In the genomic region with DNA sequence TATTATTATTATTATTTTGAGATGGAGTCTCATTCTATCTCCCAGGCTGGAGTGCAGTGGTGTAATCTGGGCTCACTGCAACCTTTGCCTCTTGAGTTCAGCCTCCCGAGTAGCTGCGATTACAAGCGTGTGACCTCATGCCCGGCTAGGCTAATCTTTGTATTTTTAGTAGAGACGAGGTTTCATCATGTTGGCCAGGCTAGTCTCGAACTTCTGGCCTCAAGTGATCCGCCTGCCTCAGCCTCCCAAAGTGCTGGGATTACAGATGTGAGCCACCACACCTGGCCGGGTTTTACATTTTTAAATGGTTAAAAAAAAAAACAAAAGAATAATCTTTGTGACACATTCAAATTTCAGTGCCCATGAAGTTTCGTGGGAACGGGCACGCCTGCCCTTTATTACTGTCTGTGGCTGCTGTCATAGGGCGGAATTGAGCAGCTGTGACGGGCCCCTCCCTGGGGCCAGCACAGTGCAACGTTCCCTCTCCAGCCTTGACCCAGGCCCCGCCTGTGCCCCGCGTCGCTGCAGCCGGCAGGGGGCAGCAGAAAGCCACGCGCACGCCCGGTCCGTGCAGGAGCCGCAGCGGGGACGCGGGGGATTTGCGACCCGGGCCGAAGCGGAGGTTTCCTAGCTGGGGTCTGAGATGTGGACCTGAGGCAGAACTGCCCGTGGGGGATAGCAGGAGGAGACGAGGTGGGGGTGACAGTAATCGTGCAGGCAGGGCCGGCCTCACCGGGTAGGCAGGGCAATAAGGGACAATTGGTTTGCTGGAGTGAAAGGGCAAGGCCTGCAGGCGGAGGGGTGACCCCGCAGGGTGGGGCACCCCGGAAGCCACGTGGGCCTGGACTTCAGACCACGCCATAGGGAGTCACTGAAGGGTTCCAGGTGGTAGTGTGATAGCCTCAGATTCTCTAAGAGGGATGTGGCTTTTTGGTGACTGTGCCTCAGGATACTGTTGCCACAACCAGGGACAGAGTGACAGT, we compare ENCODE assay signal across 1 cellular context.
A peak's percentile ranks its signal among the peaks of the same experiment; 100 is the strongest.
TF ChIP-seq lines count a peak whose summit lies in the region.

No MANE protein-coding gene starts in this region.

TF ChIP-seq in K562, 482 proteins besides CTCF, POLR2A, EP300 and RAD21 (continued from another document and continues in another):
- TF ChIP-seq, protein P1, sequence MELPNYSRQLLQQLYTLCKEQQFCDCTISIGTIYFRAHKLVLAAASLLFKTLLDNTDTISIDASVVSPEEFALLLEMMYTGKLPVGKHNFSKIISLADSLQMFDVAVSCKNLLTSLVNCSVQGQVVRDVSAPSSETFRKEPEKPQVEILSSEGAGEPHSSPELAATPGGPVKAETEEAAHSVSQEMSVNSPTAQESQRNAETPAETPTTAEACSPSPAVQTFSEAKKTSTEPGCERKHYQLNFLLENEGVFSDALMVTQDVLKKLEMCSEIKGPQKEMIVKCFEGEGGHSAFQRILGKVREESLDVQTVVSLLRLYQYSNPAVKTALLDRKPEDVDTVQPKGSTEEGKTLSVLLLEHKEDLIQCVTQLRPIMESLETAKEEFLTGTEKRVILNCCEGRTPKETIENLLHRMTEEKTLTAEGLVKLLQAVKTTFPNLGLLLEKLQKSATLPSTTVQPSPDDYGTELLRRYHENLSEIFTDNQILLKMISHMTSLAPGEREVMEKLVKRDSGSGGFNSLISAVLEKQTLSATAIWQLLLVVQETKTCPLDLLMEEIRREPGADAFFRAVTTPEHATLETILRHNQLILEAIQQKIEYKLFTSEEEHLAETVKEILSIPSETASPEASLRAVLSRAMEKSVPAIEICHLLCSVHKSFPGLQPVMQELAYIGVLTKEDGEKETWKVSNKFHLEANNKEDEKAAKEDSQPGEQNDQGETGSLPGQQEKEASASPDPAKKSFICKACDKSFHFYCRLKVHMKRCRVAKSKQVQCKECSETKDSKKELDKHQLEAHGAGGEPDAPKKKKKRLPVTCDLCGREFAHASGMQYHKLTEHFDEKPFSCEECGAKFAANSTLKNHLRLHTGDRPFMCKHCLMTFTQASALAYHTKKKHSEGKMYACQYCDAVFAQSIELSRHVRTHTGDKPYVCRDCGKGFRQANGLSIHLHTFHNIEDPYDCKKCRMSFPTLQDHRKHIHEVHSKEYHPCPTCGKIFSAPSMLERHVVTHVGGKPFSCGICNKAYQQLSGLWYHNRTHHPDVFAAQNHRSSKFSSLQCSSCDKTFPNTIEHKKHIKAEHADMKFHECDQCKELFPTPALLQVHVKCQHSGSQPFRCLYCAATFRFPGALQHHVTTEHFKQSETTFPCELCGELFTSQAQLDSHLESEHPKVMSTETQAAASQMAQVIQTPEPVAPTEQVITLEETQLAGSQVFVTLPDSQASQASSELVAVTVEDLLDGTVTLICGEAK (IDR thresholded peaks at IDR 0.05): peak; percentile 55
- TF ChIP-seq, protein P1 (CRISPR knock-in tag; IDR thresholded peaks at IDR 0.05): no peak
- TF ChIP-seq, protein P2, sequence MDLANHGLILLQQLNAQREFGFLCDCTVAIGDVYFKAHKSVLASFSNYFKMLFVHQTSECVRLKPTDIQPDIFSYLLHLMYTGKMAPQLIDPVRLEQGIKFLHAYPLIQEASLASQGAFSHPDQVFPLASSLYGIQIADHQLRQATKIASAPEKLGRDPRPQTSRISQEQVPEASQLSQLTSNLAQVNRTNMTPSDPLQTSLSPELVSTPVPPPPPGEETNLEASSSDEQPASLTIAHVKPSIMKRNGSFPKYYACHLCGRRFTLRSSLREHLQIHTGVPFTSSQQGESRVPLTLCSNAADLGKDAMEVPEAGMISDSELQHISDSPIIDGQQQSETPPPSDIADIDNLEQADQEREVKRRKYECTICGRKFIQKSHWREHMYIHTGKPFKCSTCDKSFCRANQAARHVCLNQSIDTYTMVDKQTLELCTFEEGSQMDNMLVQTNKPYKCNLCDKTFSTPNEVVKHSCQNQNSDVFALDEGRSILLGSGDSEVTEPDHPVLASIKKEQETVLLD (IDR thresholded peaks at IDR 0.05): peak; percentile 85
- peak; percentile 73 for TF ChIP-seq ZKSCAN1 (IDR thresholded peaks at IDR 0.05; ENCODE audit: low read depth, low read length)
- peak; percentile 88 for TF ChIP-seq BRD9 (IDR thresholded peaks at IDR 0.05; ENCODE audit: low read depth, partially characterized antibody)
- TF ChIP-seq, protein P3, sequence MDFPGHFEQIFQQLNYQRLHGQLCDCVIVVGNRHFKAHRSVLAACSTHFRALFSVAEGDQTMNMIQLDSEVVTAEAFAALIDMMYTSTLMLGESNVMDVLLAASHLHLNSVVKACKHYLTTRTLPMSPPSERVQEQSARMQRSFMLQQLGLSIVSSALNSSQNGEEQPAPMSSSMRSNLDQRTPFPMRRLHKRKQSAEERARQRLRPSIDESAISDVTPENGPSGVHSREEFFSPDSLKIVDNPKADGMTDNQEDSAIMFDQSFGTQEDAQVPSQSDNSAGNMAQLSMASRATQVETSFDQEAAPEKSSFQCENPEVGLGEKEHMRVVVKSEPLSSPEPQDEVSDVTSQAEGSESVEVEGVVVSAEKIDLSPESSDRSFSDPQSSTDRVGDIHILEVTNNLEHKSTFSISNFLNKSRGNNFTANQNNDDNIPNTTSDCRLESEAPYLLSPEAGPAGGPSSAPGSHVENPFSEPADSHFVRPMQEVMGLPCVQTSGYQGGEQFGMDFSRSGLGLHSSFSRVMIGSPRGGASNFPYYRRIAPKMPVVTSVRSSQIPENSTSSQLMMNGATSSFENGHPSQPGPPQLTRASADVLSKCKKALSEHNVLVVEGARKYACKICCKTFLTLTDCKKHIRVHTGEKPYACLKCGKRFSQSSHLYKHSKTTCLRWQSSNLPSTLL (IDR thresholded peaks at IDR 0.05): no peak
- peak; percentile 65; the same call in 1 of the 2 replicates for TF ChIP-seq HNRNPL (IDR thresholded peaks at IDR 0.05; ENCODE audit: low read depth, low read length)
- 0 out of 2 replicates have a peak, but pooled peaks have one; percentile 50 for TF ChIP-seq ZNF76 (CRISPR knock-in tag; IDR thresholded peaks at IDR 0.05; ENCODE audit: borderline replicate concordance)
- peak; percentile 73; the same call in 1 of the 2 replicates for TF ChIP-seq KAT7 (CRISPR knock-in tag; IDR thresholded peaks at IDR 0.05; ENCODE audit: borderline replicate concordance)
- peak; percentile 67 to 77 for TF ChIP-seq NRF1 (conservative IDR thresholded peaks at IDR 0.05 in 1 of 2, IDR thresholded peaks at IDR 0.05 in 1 of 2)
- TF ChIP-seq, protein P4, sequence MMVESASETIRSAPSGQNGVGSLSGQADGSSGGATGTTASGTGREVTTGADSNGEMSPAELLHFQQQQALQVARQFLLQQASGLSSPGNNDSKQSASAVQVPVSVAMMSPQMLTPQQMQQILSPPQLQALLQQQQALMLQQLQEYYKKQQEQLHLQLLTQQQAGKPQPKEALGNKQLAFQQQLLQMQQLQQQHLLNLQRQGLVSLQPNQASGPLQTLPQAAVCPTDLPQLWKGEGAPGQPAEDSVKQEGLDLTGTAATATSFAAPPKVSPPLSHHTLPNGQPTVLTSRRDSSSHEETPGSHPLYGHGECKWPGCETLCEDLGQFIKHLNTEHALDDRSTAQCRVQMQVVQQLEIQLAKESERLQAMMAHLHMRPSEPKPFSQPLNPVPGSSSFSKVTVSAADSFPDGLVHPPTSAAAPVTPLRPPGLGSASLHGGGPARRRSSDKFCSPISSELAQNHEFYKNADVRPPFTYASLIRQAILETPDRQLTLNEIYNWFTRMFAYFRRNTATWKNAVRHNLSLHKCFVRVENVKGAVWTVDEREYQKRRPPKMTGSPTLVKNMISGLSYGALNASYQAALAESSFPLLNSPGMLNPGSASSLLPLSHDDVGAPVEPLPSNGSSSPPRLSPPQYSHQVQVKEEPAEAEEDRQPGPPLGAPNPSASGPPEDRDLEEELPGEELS (CRISPR knock-in tag; IDR thresholded peaks at IDR 0.05; ENCODE audit: borderline replicate concordance): peak; percentile 74; the same call in 1 of the 2 replicates
- TF ChIP-seq MAZ (CRISPR knock-in tag; conservative IDR thresholded peaks at IDR 0.05 in 1 of 2, IDR thresholded peaks at IDR 0.05 in 1 of 2): peak; percentile 95 to 96
- TF ChIP-seq, protein P5, sequence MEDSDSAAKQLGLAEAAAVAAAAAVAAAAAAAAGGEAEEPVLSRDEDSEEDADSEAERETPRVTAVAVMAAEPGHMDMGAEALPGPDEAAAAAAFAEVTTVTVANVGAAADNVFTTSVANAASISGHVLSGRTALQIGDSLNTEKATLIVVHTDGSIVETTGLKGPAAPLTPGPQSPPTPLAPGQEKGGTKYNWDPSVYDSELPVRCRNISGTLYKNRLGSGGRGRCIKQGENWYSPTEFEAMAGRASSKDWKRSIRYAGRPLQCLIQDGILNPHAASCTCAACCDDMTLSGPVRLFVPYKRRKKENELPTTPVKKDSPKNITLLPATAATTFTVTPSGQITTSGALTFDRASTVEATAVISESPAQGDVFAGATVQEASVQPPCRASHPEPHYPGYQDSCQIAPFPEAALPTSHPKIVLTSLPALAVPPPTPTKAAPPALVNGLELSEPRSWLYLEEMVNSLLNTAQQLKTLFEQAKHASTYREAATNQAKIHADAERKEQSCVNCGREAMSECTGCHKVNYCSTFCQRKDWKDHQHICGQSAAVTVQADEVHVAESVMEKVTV (CRISPR knock-in tag; IDR thresholded peaks at IDR 0.05): peak; percentile 98
- TF ChIP-seq LCOR (CRISPR knock-in tag; IDR thresholded peaks at IDR 0.05): peak; percentile 96
- TF ChIP-seq, protein P6, sequence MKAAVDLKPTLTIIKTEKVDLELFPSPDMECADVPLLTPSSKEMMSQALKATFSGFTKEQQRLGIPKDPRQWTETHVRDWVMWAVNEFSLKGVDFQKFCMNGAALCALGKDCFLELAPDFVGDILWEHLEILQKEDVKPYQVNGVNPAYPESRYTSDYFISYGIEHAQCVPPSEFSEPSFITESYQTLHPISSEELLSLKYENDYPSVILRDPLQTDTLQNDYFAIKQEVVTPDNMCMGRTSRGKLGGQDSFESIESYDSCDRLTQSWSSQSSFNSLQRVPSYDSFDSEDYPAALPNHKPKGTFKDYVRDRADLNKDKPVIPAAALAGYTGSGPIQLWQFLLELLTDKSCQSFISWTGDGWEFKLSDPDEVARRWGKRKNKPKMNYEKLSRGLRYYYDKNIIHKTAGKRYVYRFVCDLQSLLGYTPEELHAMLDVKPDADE (conservative IDR thresholded peaks at IDR 0.05; ENCODE audit: control insufficient read depth, low read depth, low read length): peak; percentile 45; the same call in 1 of the 2 replicates
- TF ChIP-seq GABPB1 (CRISPR knock-in tag; IDR thresholded peaks at IDR 0.05): peak; percentile 84
- TF ChIP-seq PPARD (CRISPR knock-in tag; IDR thresholded peaks at IDR 0.05): no peak
- TF ChIP-seq ZNF274 (IDR thresholded peaks at IDR 0.05; ENCODE audit: borderline replicate concordance, low read depth, low read length): no peak; the same call in 1 of the 2 replicates
- peak; percentile 85; the same call in 1 of the 2 replicates for TF ChIP-seq CBX1 (IDR thresholded peaks at IDR 0.05; ENCODE audit: low read depth)
- 0 out of 2 replicates have a peak, but pooled peaks have one; percentile 17 for TF ChIP-seq MTA2 (IDR thresholded peaks at IDR 0.05; ENCODE audit: low read depth)
- TF ChIP-seq, protein P7, sequence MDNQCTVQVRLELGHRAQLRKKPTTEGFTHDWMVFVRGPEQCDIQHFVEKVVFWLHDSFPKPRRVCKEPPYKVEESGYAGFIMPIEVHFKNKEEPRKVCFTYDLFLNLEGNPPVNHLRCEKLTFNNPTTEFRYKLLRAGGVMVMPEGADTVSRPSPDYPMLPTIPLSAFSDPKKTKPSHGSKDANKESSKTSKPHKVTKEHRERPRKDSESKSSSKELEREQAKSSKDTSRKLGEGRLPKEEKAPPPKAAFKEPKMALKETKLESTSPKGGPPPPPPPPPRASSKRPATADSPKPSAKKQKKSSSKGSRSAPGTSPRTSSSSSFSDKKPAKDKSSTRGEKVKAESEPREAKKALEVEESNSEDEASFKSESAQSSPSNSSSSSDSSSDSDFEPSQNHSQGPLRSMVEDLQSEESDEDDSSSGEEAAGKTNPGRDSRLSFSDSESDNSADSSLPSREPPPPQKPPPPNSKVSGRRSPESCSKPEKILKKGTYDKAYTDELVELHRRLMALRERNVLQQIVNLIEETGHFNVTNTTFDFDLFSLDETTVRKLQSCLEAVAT (IDR thresholded peaks at IDR 0.05): 0 out of 4 replicates have a peak, but pooled peaks of 1 of the 2 experiments have one; percentile 29
- TF ChIP-seq, protein P8, sequence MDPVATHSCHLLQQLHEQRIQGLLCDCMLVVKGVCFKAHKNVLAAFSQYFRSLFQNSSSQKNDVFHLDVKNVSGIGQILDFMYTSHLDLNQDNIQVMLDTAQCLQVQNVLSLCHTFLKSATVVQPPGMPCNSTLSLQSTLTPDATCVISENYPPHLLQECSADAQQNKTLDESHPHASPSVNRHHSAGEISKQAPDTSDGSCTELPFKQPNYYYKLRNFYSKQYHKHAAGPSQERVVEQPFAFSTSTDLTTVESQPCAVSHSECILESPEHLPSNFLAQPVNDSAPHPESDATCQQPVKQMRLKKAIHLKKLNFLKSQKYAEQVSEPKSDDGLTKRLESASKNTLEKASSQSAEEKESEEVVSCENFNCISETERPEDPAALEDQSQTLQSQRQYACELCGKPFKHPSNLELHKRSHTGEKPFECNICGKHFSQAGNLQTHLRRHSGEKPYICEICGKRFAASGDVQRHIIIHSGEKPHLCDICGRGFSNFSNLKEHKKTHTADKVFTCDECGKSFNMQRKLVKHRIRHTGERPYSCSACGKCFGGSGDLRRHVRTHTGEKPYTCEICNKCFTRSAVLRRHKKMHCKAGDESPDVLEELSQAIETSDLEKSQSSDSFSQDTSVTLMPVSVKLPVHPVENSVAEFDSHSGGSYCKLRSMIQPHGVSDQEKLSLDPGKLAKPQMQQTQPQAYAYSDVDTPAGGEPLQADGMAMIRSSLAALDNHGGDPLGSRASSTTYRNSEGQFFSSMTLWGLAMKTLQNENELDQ (CRISPR knock-in tag; IDR thresholded peaks at IDR 0.05; ENCODE audit: borderline replicate concordance): peak; percentile 53; the same call in 1 of the 2 replicates
- TF ChIP-seq, protein P9, sequence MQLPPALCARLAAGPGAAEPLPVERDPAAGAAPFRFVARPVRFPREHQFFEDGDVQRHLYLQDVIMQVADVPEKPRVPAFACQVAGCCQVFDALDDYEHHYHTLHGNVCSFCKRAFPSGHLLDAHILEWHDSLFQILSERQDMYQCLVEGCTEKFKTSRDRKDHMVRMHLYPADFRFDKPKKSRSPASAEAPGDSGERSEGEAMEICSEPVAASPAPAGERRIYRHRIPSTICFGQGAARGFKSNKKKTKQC (CRISPR knock-in tag; IDR thresholded peaks at IDR 0.05): peak; percentile 85
